In the genomic region with DNA sequence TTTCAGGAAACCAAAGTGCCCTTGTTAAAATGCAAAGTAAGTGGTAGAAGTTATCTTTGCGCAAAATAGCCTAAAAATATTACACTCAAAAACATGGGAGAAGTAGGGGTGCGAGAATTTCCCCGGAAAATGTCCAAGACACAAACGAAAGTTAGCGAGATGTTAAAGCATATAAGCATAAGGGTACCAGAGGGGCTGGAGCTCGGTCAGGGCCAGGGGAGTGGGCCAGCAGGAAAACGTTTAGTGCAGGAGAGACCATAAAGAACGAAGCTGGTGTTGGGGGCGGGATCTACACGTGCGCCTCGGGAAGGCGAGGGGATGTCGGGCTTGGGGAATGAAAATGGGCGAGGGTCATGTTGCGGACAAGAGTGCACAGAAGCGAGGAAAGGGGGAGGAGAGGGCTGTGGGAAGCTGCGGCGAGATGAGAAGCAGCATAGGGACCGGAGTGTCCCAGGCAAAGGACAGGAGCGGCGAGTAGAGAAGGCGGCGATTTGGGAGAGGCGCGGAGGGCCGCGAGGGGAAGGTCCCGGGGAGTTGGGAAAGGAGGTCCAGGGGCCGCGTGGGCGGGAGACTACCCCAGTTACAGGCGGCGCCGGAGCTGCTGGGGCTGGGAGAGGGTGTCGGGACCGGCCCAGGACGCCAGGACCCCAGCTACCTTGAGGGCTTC, we compare ENCODE assay signal across 8 cellular contexts. TPM values are rescaled to one million over a fixed set of nuclear protein-coding genes. Genes with fewer than 3 reads are reported as not detected.
A peak's percentile ranks its signal among the peaks of the same experiment; 100 is the strongest.
DNase-seq lines count a peak whose midpoint lies in the region; ATAC-seq lines count a peak whose summit lies in the region.

No MANE protein-coding gene starts in this region.

- H3K9ac ChIP-seq in NT2/D1 (ENCODE audit: insufficient read length, low read depth), result peak overlapping the region; percentile 98

- peaks cover 38% of the 10 kb centered on the region for H3K36me3 ChIP-seq in NT2/D1 (ENCODE audit: insufficient read depth, insufficient read length, low read length)

- intact Hi-C loops in left colon (cut with DNase I, micrococcal nuclease), result no loop called here

- DNase-seq in NCI-H524 (lab: John Stamatoyannopoulos, UW) (peak; percentile 35 to 48), NCI-H524 treated with DMSO at 0.1 percent for 48 hours (lab: John Stamatoyannopoulos, UW) (no peak), NT2/D1 (ENCODE audit: low read depth, low spot score) (peak; percentile 5), caudate nucleus (lab: John Stamatoyannopoulos, UW) (peak in 15 of 61 donors; percentile 2 to 69 (median 41)), left colon (peak in 1 of 2 donors; percentile 39), amniotic stem cell (lab: John Stamatoyannopoulos, UW) (no peak)
- peak; percentile 17 for DNase-seq in stimulated activated CD8-positive, alpha-beta memory T cell treated with anti-CD3 and anti-CD28 coated beads, Interleukin-15, amount 100 ng/mL, for 24 hours (ENCODE audit: low read depth)

- no peaks in the 10 kb centered on the region for H3K27me3 ChIP-seq in NT2/D1 (ENCODE audit: insufficient read depth, insufficient read length)

- H3K4me1 ChIP-seq in NT2/D1 (ENCODE audit: insufficient read depth, insufficient read length), result no peaks in the 10 kb centered on the region

- H3K9me3 ChIP-seq in NT2/D1 (ENCODE audit: insufficient read depth, low read length), result no peaks in the 10 kb centered on the region

- peak overlapping the region; percentile 95 for H3K4me3 ChIP-seq in NT2/D1 (ENCODE audit: insufficient read length, low read depth)

- peak; percentile 33 for ATAC-seq in HG03066 (IDR thresholded peaks at IDR 0.05; ENCODE audit: low read depth, unreplicated experiment)
- peak; percentile 38 for ATAC-seq in left colon

- H3K27ac ChIP-seq in caudate nucleus (ENCODE audit: low read depth, low read length), result peak overlapping the region; percentile 46

RNA-seq across cellular contexts. Expression of a gene that starts 0.6 kb away (rescaled TPM):
- 10 to 100 TPM; 20.0 to 23.2 TPM for total RNA-seq in left colon

RNA-seq across cellular contexts. Expression of a gene that starts 0.7 kb away (rescaled TPM):
- total RNA-seq in left colon, result 10 to 100 TPM; 11.2 to 11.3 TPM

RNA-seq across cellular contexts. Expression of a gene that starts 53.8 kb away (rescaled TPM):
- total RNA-seq in left colon, result 10 to 100 TPM; 63.7 to 95.8 TPM

RNA-seq across cellular contexts. Expression of a gene that starts 58.3 kb away (rescaled TPM):
- 10 to 100 TPM; 19.6 to 26.9 TPM for total RNA-seq in left colon

RNA-seq across cellular contexts. Expression of a gene that starts 58.5 kb away (rescaled TPM):
- total RNA-seq in left colon, result 100 to 1,000 TPM; 113 to 134 TPM

Comparison
In these comparisons a context has a peak if more than half of its experiments do, and no peak if none do; other contexts are left out.
1. DNase-seq: peak in NCI-H524 (2 of 2), NT2/D1 (single experiment) and stimulated activated CD8-positive, alpha-beta memory T cell treated with anti-CD3 and anti-CD28 coated beads, Interleukin-15, amount 100 ng/mL, for 24 hours (single experiment); none in NCI-H524 treated with DMSO at 0.1 percent for 48 hours (single experiment) and amniotic stem cell (single experiment).